Comparison of ENCODE assay signal across 21 cellular contexts in genomic region chr3:105976211-105976610, GRCh38.
"Had no signal": no experiment of that assay in that cellular context is flagged by ENCODE, and none has a peak within 500 bp of the region (broad histone marks: within the 10 kb centered on the region; RNA-seq: fewer than 3 reads in every experiment).

No MANE protein-coding gene starts in this region.

- H3K36me3 ChIP-seq: neutrophil, tibial nerve, upper lobe of right lung, vagina had no signal

- DNase-seq: cortex of kidney; dorsolateral prefrontal cortex; effector CD8-positive, alpha-beta T cell; foreskin keratinocyte; left colon; left ventricle myocardium superior; naive B cell; posterior cingulate gyrus; stimulated activated CD4-positive, alpha-beta T cell treated with anti-CD3 and anti-CD28 coated beads, Interleukin-2, amount 100 ng/mL, for 24 hours; stimulated activated CD4-positive, alpha-beta T cell treated with anti-CD3 and anti-CD28 coated beads, Interleukin-4, amount 100 ng/mL, for 4 hours; stimulated activated naive B cell treated with anti-CD40 and anti-IgM and Interleukin-4, amounts not matched to agents 10 μg/mL and 1 μg/mL and 100 μg/mL, for 72 hours; stimulated activated naive CD8-positive, alpha-beta T cell treated with anti-CD3 and anti-CD28 coated beads, Interleukin-15, amount 100 ng/mL, for 72 hours; testis; upper lobe of right lung had no signal

- H3K4me1 ChIP-seq: foreskin keratinocyte, testis, tibial nerve, upper lobe of right lung, vagina had no signal

- H3K27me3 ChIP-seq: dorsolateral prefrontal cortex, foreskin keratinocyte, hepatocyte, neutrophil, testis, tibial nerve, upper lobe of right lung, vagina had no signal

- H3K4me2 ChIP-seq: hepatocyte had no signal

- H3K4me3 ChIP-seq: dorsolateral prefrontal cortex, hepatocyte, lung, skin epidermis, testis, tibial nerve, upper lobe of right lung, vagina had no signal

- ATAC-seq: foreskin keratinocyte; left colon; left ventricle myocardium superior; sciatic nerve; stimulated activated naive B cell treated with anti-CD40 and anti-IgM and Interleukin-4, amounts not matched to agents 10 μg/mL and 1 μg/mL and 100 μg/mL, for 72 hours; stimulated activated naive CD8-positive, alpha-beta T cell treated with anti-CD3 and anti-CD28 coated beads, Interleukin-15, amount 100 ng/mL, for 72 hours; upper lobe of right lung had no signal

- H2AFZ ChIP-seq: hepatocyte had no signal

- H3K27ac ChIP-seq: dorsolateral prefrontal cortex, foreskin keratinocyte, hepatocyte, neutrophil, skin epidermis, testis, tibial nerve, upper lobe of right lung, vagina had no signal

- H3K9me3 ChIP-seq: neutrophil, testis, upper lobe of right lung, vagina had no signal
